In genomic region chr19:3507371-3508120, GRCh38 we compare ENCODE assay signal across 1 cellular context.
TF ChIP-seq lines count a peak whose summit lies in the region.

No MANE protein-coding gene starts in this region.

TF ChIP-seq in HepG2, 621 proteins besides CTCF, POLR2A, EP300 and RAD21 (continued from another document and continues in another):
- TF ChIP-seq PRDM15 (CRISPR knock-in tag; IDR thresholded peaks at IDR 0.05) (no peak), AFF4 (CRISPR knock-in tag; IDR thresholded peaks at IDR 0.05) (no peak), PBX3 (CRISPR knock-in tag; IDR thresholded peaks at IDR 0.05; ENCODE audit: borderline replicate concordance) (no peak), CHD2 (IDR thresholded peaks at IDR 0.05; ENCODE audit: low read depth, low read length) (no peak), ZBTB42 (CRISPR knock-in tag; IDR thresholded peaks at IDR 0.05) (no peak), IKZF1 (IDR thresholded peaks at IDR 0.05) (no peak), POGK (CRISPR knock-in tag; conservative IDR thresholded peaks at IDR 0.05) (no peak), ZNF451 (CRISPR knock-in tag; IDR thresholded peaks at IDR 0.05) (no peak), TBX3 (IDR thresholded peaks at IDR 0.05; ENCODE audit: borderline replicate concordance) (no peak), GTF2F1 (IDR thresholded peaks at IDR 0.05; ENCODE audit: low read length) (no peak), ZBTB7A (CRISPR knock-in tag; IDR thresholded peaks at IDR 0.05) (no peak), ZMYM2 (CRISPR knock-in tag; IDR thresholded peaks at IDR 0.05) (no peak), ZNF513 (CRISPR knock-in tag; conservative IDR thresholded peaks at IDR 0.05) (no peak), ZNF562 (CRISPR knock-in tag; IDR thresholded peaks at IDR 0.05; ENCODE audit: borderline replicate concordance) (no peak), MNT (IDR thresholded peaks at IDR 0.05) (no peak), SOX6 (IDR thresholded peaks at IDR 0.05) (no peak), SOX6 (CRISPR knock-in tag; IDR thresholded peaks at IDR 0.05) (peak; percentile 53), TCF7 (IDR thresholded peaks at IDR 0.05; ENCODE audit: low read depth) (peak; percentile 80), IRF9 (CRISPR knock-in tag; IDR thresholded peaks at IDR 0.05; ENCODE audit: borderline replicate concordance) (0 out of 2 replicates have a peak, but pooled peaks have one; percentile 15), HNRNPLL (IDR thresholded peaks at IDR 0.05; ENCODE audit: low read depth, low read length, poor library complexity, severe bottlenecking) (no peak), ZNF512B (CRISPR knock-in tag; IDR thresholded peaks at IDR 0.05; ENCODE audit: borderline replicate concordance) (no peak), ZNF280B (CRISPR knock-in tag; IDR thresholded peaks at IDR 0.05; ENCODE audit: borderline replicate concordance) (no peak), MXD1 (CRISPR knock-in tag; IDR thresholded peaks at IDR 0.05) (no peak), ZSCAN31 (CRISPR knock-in tag; IDR thresholded peaks at IDR 0.05; ENCODE audit: low read depth) (no peak), STAT6 (CRISPR knock-in tag; IDR thresholded peaks at IDR 0.05; ENCODE audit: borderline replicate concordance) (no peak), HES4 (CRISPR knock-in tag; IDR thresholded peaks at IDR 0.05; ENCODE audit: borderline replicate concordance) (no peak), HNF4G (IDR thresholded peaks at IDR 0.05; ENCODE audit: borderline replicate concordance, low read depth, low read length) (no peak), HNF4G (CRISPR knock-in tag; IDR thresholded peaks at IDR 0.05; ENCODE audit: borderline replicate concordance, low read depth) (no peak), ZNF460 (CRISPR knock-in tag; IDR thresholded peaks at IDR 0.05; ENCODE audit: borderline replicate concordance) (no peak)
